1 cellular context compared by ENCODE assay signal in the genomic region with DNA sequence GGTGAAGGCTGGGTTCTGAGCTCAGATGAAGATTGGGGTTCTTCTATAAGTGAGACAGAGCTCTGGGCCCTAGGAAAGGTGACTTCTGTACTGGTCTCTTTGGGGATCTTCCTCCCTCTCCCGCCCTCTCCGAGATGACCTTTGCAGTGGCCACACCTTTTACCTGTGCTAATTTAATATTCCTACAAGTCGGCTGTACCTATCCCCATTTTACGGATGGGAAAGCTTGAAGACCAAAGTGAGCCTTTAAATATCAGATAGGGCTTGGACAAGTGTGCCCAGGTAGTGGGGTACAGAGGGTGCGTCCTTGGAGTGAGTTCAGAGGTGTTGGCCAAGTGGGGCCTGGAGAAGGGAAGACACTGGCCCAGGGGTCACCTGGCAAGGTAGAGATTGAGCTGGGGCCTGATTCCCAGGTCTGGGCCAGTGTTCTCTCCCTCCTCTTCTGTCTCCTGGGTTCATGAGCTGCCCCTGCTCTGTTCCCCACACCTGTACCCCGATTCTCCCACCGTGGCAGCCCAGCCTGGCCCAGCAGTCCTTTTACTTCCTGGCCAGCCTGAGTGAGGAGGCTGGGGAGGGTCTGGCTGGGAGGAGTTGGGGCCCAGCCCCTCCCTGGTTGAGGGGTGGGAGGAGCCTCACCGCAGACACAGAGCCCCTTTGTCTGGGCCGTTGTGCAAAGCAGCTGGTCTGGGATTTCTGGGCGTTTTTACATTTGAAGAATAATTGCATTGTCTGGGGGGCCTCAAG.
A peak's percentile ranks its signal among the peaks of the same experiment; 100 is the strongest.
TF ChIP-seq lines count a peak whose summit lies in the region.

No MANE protein-coding gene starts in this region.

TF ChIP-seq in HepG2, 621 proteins besides CTCF, POLR2A, EP300 and RAD21 (continued from another document and continues in another):
- TF ChIP-seq IKZF4 (CRISPR knock-in tag; IDR thresholded peaks at IDR 0.05; ENCODE audit: borderline replicate concordance, low read depth, not compliant biosample characterization): no peak
- no peak for TF ChIP-seq RBM22 (optimal IDR thresholded peaks at IDR 0.05; ENCODE audit: low read length)
- no peak for TF ChIP-seq SATB2 (CRISPR knock-in tag; IDR thresholded peaks at IDR 0.05)
- no peak for TF ChIP-seq KLF15 (CRISPR knock-in tag; IDR thresholded peaks at IDR 0.05; ENCODE audit: borderline replicate concordance)
- no peak for TF ChIP-seq ZC3H13 (CRISPR knock-in tag; IDR thresholded peaks at IDR 0.05)
- TF ChIP-seq, protein P1, sequence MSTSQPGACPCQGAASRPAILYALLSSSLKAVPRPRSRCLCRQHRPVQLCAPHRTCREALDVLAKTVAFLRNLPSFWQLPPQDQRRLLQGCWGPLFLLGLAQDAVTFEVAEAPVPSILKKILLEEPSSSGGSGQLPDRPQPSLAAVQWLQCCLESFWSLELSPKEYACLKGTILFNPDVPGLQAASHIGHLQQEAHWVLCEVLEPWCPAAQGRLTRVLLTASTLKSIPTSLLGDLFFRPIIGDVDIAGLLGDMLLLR (CRISPR knock-in tag; IDR thresholded peaks at IDR 0.05): 0 out of 2 replicates have a peak, but pooled peaks have one; percentile 4
- peak; percentile 83; the same call in 1 of the 2 replicates for TF ChIP-seq MAZ (IDR thresholded peaks at IDR 0.05; ENCODE audit: borderline replicate concordance, low read depth, low read length)
- TF ChIP-seq MAZ (CRISPR knock-in tag; IDR thresholded peaks at IDR 0.05; ENCODE audit: low read depth): no peak
- peak; percentile 64; the same call in 1 of the 2 replicates for TF ChIP-seq SOX13 (IDR thresholded peaks at IDR 0.05)
- peak in 1 of 2 experiments; percentile 93; a peak in 2 of 4 replicates for TF ChIP-seq SOX13 (CRISPR knock-in tag; conservative IDR thresholded peaks at IDR 0.05 in 1 of 2, IDR thresholded peaks at IDR 0.05 in 1 of 2)
- TF ChIP-seq, protein P2, sequence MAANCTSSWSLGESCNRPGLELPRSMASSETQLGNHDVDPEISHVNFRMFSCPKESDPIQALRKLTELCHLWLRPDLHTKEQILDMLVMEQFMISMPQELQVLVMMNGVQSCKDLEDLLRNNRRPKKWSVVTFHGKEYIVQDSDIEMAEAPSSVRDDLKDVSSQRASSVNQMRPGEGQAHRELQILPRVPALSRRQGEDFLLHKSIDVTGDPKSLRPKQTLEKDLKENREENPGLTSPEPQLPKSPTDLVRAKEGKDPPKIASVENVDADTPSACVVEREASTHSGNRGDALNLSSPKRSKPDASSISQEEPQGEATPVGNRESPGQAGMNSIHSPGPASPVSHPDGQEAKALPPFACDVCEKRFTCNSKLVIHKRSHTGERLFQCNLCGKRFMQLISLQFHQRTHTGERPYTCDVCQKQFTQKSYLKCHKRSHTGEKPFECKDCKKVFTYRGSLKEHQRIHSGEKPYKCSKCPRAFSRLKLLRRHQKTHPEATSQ (CRISPR knock-in tag; IDR thresholded peaks at IDR 0.05; ENCODE audit: borderline replicate concordance): no peak
- TF ChIP-seq POLR2AphosphoS2 (IDR thresholded peaks at IDR 0.05; ENCODE audit: low read depth, low read length): no peak
- TF ChIP-seq ZNF343 (CRISPR knock-in tag; IDR thresholded peaks at IDR 0.05): peak; percentile 27; the same call in 1 of the 2 replicates
- no peak for TF ChIP-seq CREB1 (IDR thresholded peaks at IDR 0.05)
- no peak for TF ChIP-seq CREB1 (CRISPR knock-in tag; IDR thresholded peaks at IDR 0.05)
- TF ChIP-seq ZNF143 (CRISPR knock-in tag; IDR thresholded peaks at IDR 0.05): no peak
- peak; percentile 68 for TF ChIP-seq ZNF605 (CRISPR knock-in tag; IDR thresholded peaks at IDR 0.05)
- TF ChIP-seq ZNF775 (CRISPR knock-in tag; IDR thresholded peaks at IDR 0.05; ENCODE audit: borderline replicate concordance): no peak
- no peak for TF ChIP-seq ZNF546 (CRISPR knock-in tag; conservative IDR thresholded peaks at IDR 0.05)
- peak; percentile 70 for TF ChIP-seq ETV5 (CRISPR knock-in tag; IDR thresholded peaks at IDR 0.05; ENCODE audit: borderline replicate concordance)
- TF ChIP-seq MYC (CRISPR knock-in tag; IDR thresholded peaks at IDR 0.05; ENCODE audit: borderline replicate concordance): peak; percentile 14; the same call in 1 of the 2 replicates
- TF ChIP-seq, protein P3, sequence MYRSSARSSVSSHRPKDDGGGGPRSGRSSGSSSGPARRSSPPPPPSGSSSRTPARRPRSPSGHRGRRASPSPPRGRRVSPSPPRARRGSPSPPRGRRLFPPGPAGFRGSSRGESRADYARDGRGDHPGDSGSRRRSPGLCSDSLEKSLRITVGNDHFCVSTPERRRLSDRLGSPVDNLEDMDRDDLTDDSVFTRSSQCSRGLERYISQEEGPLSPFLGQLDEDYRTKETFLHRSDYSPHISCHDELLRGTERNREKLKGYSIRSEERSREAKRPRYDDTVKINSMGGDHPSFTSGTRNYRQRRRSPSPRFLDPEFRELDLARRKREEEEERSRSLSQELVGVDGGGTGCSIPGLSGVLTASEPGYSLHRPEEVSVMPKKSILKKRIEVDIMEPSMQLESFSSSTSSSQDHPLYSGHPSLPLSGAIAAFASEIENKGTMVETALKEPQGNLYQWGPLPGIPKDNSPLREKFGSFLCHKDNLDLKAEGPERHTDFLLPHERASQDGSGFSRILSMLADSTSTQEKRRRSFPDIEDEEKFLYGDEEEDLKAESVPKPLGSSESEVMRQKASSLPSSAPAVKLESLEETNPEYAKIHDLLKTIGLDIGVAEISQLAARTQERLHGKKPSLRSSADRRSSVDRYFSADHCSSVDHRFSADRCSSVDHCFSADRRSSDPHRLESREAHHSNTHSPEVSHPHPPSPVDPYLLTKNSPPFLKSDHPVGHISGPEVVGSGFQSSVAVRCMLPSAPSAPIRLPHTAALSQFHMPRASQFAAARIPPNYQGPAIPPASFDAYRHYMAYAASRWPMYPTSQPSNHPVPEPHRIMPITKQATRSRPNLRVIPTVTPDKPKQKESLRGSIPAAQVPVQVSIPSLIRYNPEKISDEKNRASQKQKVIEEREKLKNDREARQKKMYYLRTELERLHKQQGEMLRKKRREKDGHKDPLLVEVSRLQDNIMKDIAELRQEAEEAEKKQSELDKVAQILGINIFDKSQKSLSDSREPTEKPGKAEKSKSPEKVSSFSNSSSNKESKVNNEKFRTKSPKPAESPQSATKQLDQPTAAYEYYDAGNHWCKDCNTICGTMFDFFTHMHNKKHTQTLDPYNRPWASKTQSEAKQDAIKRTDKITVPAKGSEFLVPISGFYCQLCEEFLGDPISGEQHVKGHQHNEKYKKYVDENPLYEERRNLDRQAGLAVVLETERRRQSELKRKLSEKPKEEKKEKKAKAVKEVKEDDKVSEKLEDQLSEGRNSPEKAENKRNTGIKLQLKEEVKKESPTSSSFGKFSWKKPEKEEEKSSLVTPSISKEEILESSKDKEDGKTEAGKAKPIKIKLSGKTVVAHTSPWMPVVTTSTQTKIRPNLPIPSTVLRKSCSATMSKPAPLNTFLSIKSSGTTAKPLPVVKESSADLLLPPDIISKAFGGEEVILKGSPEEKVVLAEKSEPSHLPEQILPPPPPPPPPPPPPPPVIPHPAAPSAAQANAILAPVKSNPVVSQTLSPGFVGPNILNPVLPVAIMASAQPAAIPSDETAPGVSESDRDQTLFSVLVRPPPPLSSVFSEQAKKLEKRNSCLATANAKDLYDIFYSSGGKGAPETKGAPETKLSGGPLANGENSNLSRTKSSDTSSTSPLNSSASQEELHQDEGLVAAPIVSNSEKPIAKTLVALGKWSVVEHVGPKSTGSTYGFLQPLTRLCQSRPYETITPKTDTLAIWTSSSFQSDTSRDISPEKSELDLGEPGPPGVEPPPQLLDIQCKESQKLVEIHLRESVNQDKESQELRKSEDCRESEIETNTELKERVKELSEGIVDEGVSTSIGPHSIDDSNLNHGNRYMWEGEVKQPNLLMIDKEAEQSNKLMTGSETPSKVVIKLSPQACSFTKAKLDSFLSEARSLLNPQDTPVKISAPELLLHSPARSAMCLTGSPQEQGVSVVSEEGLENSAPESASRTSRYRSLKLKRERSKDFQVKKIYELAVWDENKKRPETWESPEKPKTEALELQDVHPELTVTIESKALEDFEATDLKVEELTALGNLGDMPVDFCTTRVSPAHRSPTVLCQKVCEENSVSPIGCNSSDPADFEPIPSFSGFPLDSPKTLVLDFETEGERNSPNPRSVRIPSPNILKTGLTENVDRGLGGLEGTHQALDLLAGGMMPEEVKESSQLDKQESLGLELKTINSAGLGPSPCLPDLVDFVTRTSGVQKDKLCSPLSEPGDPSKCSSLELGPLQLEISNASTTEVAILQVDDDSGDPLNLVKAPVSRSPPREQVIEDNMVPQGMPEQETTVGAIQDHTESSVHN (CRISPR knock-in tag; IDR thresholded peaks at IDR 0.05): 0 out of 2 replicates have a peak, but pooled peaks have one; percentile 27
- TF ChIP-seq ZKSCAN5 (CRISPR knock-in tag; IDR thresholded peaks at IDR 0.05): 0 out of 2 replicates have a peak, but pooled peaks have one; percentile 38
- no peak for TF ChIP-seq RELA (CRISPR knock-in tag; IDR thresholded peaks at IDR 0.05)
- TF ChIP-seq ZNF264 (CRISPR knock-in tag; IDR thresholded peaks at IDR 0.05): no peak
- no peak for TF ChIP-seq ZNF296 (CRISPR knock-in tag; conservative IDR thresholded peaks at IDR 0.05)
- TF ChIP-seq ZSCAN31 (CRISPR knock-in tag; IDR thresholded peaks at IDR 0.05; ENCODE audit: low read depth): no peak
- no peak for TF ChIP-seq BORCS8-MEF2B (CRISPR knock-in tag; IDR thresholded peaks at IDR 0.05)
- no peak for TF ChIP-seq ZNF205 (CRISPR knock-in tag; IDR thresholded peaks at IDR 0.05)
- TF ChIP-seq, protein P4, sequence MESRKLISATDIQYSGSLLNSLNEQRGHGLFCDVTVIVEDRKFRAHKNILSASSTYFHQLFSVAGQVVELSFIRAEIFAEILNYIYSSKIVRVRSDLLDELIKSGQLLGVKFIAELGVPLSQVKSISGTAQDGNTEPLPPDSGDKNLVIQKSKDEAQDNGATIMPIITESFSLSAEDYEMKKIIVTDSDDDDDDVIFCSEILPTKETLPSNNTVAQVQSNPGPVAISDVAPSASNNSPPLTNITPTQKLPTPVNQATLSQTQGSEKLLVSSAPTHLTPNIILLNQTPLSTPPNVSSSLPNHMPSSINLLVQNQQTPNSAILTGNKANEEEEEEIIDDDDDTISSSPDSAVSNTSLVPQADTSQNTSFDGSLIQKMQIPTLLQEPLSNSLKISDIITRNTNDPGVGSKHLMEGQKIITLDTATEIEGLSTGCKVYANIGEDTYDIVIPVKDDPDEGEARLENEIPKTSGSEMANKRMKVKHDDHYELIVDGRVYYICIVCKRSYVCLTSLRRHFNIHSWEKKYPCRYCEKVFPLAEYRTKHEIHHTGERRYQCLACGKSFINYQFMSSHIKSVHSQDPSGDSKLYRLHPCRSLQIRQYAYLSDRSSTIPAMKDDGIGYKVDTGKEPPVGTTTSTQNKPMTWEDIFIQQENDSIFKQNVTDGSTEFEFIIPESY (CRISPR knock-in tag; IDR thresholded peaks at IDR 0.05): 0 out of 2 replicates have a peak, but pooled peaks have one; percentile 23
- TF ChIP-seq ZNF44 (CRISPR knock-in tag; IDR thresholded peaks at IDR 0.05): no peak
- no peak for TF ChIP-seq KDM5A (IDR thresholded peaks at IDR 0.05; ENCODE audit: borderline replicate concordance, low read length)
- TF ChIP-seq KAT2B (IDR thresholded peaks at IDR 0.05; ENCODE audit: borderline replicate concordance, low read depth, low read length): no peak
- TF ChIP-seq ATF7 (IDR thresholded peaks at IDR 0.05): no peak
- no peak for TF ChIP-seq ATF7 (CRISPR knock-in tag; IDR thresholded peaks at IDR 0.05)
- TF ChIP-seq SP5 (CRISPR knock-in tag; IDR thresholded peaks at IDR 0.05; ENCODE audit: borderline replicate concordance, low read depth): peak; percentile 87
- TF ChIP-seq, protein P5, sequence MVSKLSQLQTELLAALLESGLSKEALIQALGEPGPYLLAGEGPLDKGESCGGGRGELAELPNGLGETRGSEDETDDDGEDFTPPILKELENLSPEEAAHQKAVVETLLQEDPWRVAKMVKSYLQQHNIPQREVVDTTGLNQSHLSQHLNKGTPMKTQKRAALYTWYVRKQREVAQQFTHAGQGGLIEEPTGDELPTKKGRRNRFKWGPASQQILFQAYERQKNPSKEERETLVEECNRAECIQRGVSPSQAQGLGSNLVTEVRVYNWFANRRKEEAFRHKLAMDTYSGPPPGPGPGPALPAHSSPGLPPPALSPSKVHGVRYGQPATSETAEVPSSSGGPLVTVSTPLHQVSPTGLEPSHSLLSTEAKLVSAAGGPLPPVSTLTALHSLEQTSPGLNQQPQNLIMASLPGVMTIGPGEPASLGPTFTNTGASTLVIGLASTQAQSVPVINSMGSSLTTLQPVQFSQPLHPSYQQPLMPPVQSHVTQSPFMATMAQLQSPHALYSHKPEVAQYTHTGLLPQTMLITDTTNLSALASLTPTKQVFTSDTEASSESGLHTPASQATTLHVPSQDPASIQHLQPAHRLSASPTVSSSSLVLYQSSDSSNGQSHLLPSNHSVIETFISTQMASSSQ (IDR thresholded peaks at IDR 0.05; ENCODE audit: low read depth): no peak
- TF ChIP-seq, protein P5 (CRISPR knock-in tag; IDR thresholded peaks at IDR 0.05; ENCODE audit: borderline replicate concordance): peak; percentile 30; the same call in 1 of the 2 replicates
- TF ChIP-seq, protein P6, sequence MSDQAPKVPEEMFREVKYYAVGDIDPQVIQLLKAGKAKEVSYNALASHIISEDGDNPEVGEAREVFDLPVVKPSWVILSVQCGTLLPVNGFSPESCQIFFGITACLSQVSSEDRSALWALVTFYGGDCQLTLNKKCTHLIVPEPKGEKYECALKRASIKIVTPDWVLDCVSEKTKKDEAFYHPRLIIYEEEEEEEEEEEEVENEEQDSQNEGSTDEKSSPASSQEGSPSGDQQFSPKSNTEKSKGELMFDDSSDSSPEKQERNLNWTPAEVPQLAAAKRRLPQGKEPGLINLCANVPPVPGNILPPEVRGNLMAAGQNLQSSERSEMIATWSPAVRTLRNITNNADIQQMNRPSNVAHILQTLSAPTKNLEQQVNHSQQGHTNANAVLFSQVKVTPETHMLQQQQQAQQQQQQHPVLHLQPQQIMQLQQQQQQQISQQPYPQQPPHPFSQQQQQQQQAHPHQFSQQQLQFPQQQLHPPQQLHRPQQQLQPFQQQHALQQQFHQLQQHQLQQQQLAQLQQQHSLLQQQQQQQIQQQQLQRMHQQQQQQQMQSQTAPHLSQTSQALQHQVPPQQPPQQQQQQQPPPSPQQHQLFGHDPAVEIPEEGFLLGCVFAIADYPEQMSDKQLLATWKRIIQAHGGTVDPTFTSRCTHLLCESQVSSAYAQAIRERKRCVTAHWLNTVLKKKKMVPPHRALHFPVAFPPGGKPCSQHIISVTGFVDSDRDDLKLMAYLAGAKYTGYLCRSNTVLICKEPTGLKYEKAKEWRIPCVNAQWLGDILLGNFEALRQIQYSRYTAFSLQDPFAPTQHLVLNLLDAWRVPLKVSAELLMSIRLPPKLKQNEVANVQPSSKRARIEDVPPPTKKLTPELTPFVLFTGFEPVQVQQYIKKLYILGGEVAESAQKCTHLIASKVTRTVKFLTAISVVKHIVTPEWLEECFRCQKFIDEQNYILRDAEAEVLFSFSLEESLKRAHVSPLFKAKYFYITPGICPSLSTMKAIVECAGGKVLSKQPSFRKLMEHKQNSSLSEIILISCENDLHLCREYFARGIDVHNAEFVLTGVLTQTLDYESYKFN (CRISPR knock-in tag; conservative IDR thresholded peaks at IDR 0.05): peak; percentile 59; the same call in 1 of the 2 replicates
- TF ChIP-seq MIER3 (CRISPR knock-in tag; IDR thresholded peaks at IDR 0.05; ENCODE audit: borderline replicate concordance): no peak
